ENCODE assay signal across 8 cellular contexts in genomic region chr16:11792404-11793260, GRCh38. TPM values are rescaled to one million over a fixed set of nuclear protein-coding genes. Genes with fewer than 3 reads are reported as not detected.
DNase-seq lines count a peak whose midpoint lies in the region; ATAC-seq and TF ChIP-seq lines count a peak whose summit lies in the region.

No MANE protein-coding gene starts in this region.

- H3K9me3 ChIP-seq in CD4-positive, alpha-beta T cell (ENCODE audit: control insufficient read depth, low read length): no peaks in the 10 kb centered on the region

- no peaks in the 10 kb centered on the region for H3K27me3 Mint-ChIP-seq in CD4-positive, alpha-beta T cell
- H3K27me3 Mint-ChIP-seq in activated T-helper 1 cell treated with anti-CD3 and anti-CD28 coated beads, Interleukin-12 subunit alpha, Interleukin-12 subunit beta, Interleukin-2, Interleukin-4 antibody, amounts not matched to agents 30 ng/mL and 10 ng/mL and 1 ng/mL, durations not matched to agents 14 hours and 24 hours and 36 hours (ENCODE audit: insufficient read depth): no peaks in the 10 kb centered on the region
- H3K27me3 Mint-ChIP-seq in mesothelial cell of epicardium (ENCODE audit: low read depth): no peaks in the 10 kb centered on the region
- no peaks in the 10 kb centered on the region for H3K27me3 Mint-ChIP-seq in Calu3 (ENCODE audit: unreplicated experiment)

- BruUV-seq in Calu3 (replicated peaks; lab: Mats Ljungman, UMichigan): no TSS peak

- ATAC-seq in CD4-positive, alpha-beta T cell (ENCODE audit: poor library complexity): peak; percentile 31
- no peak for ATAC-seq in GM19455 (IDR thresholded peaks at IDR 0.05; ENCODE audit: unreplicated experiment)

- peaks cover 75% of the 10 kb centered on the region for H3K4me1 Mint-ChIP-seq in CD4-positive, alpha-beta T cell (ENCODE audit: low read depth)
- peaks cover 63% of the 10 kb centered on the region for H3K4me1 Mint-ChIP-seq in activated T-helper 1 cell treated with anti-CD3 and anti-CD28 coated beads, Interleukin-12 subunit alpha, Interleukin-12 subunit beta, Interleukin-2, Interleukin-4 antibody, amounts not matched to agents 30 ng/mL and 10 ng/mL and 1 ng/mL, durations not matched to agents 14 hours and 24 hours and 36 hours (ENCODE audit: low read depth)
- peaks cover 43% of the 10 kb centered on the region for H3K4me1 Mint-ChIP-seq in mesothelial cell of epicardium
- H3K4me1 Mint-ChIP-seq in Calu3 (ENCODE audit: low read depth, unreplicated experiment): peaks cover 60% of the 10 kb centered on the region

- CTCF ChIA-PET in CD4-positive, alpha-beta T cell (lab: Charles Lee): interaction anchor here (1.0 kb wide), 1 partner anchor 78 kb away, joined by 4 read pairs; no protein-coding TSS in a partner anchor
- CTCF ChIA-PET in Calu3 (lab: Charles Lee): interaction anchor here (0.6 to 1.2 kb wide), 2 partner anchors 10 to 109 kb away, joined by 3 read pairs; no protein-coding TSS in a partner anchor

- POLR2A ChIA-PET in CD4-positive, alpha-beta T cell (lab: Charles Lee): interaction anchor here (1.0 to 1.4 kb wide), 2 partner anchors 10 to 50 kb away, joined by 3 to 15 read pairs; partner anchors contain the start of gene TXNDC11

- peak overlapping the region; percentile 91 for H3K27ac Mint-ChIP-seq in CD4-positive, alpha-beta T cell
- H3K27ac Mint-ChIP-seq in activated T-helper 1 cell treated with anti-CD3 and anti-CD28 coated beads, Interleukin-12 subunit alpha, Interleukin-12 subunit beta, Interleukin-2, Interleukin-4 antibody, amounts not matched to agents 30 ng/mL and 10 ng/mL and 1 ng/mL, durations not matched to agents 14 hours and 24 hours and 36 hours: peak overlapping the region; percentile 84
- H3K27ac Mint-ChIP-seq in mesothelial cell of epicardium: peak overlapping the region; percentile 90
- no peak overlapping the region for H3K27ac Mint-ChIP-seq in Calu3 (ENCODE audit: unreplicated experiment)

- no peaks in the 10 kb centered on the region for H3K27me3 ChIP-seq in CD4-positive, alpha-beta T cell (ENCODE audit: control insufficient read depth, insufficient read depth, low read length)

- peak overlapping the region; percentile 81 for H3K4me3 Mint-ChIP-seq in CD4-positive, alpha-beta T cell
- H3K4me3 Mint-ChIP-seq in activated T-helper 1 cell treated with anti-CD3 and anti-CD28 coated beads, Interleukin-12 subunit alpha, Interleukin-12 subunit beta, Interleukin-2, Interleukin-4 antibody, amounts not matched to agents 30 ng/mL and 10 ng/mL and 1 ng/mL, durations not matched to agents 14 hours and 24 hours and 36 hours: peak overlapping the region; percentile 70
- H3K4me3 Mint-ChIP-seq in mesothelial cell of epicardium: no peak overlapping the region
- no peak overlapping the region for H3K4me3 Mint-ChIP-seq in Calu3 (ENCODE audit: low read depth, unreplicated experiment)

- peak overlapping the region; percentile 54 for H3K27ac ChIP-seq in CD4-positive, alpha-beta T cell (ENCODE audit: low read depth, low read length)

- intact Hi-C loops in CD4-positive, alpha-beta T cell (cut with DNase I, micrococcal nuclease): no loop called here
- intact Hi-C loops in activated T-helper 1 cell treated with anti-CD3 and anti-CD28 coated beads, Interleukin-12 subunit alpha, Interleukin-12 subunit beta, Interleukin-2, Interleukin-4 antibody, amounts not matched to agents 30 ng/mL and 10 ng/mL and 1 ng/mL, durations not matched to agents 14 hours and 24 hours and 36 hours (cut with micrococcal nuclease): loop anchor here (1.0 kb wide), 1 partner anchor 9 kb away; no protein-coding TSS in a partner anchor
- intact Hi-C loops in Calu3 (cut with micrococcal nuclease; ENCODE audit: unreplicated experiment): loop anchor here (5.0 kb wide), 1 partner anchor 35 kb away; no protein-coding TSS in a partner anchor

- DNase-seq in CD4-positive, alpha-beta T cell: peak in 2 of 10 experiments; percentile 30 to 58
- DNase-seq in NCI-H1436 (lab: John Stamatoyannopoulos, UW) (peak; percentile 95), mesothelial cell of epicardium (ENCODE audit: low spot score in 2 of 2, unreplicated experiment in 2 of 2) (no peak), Calu3 (no peak), 8988T (no peak), UCSD-AML1 (lab: John Stamatoyannopoulos, UW; ENCODE audit: unreplicated experiment) (no peak)
- no peak for DNase-seq in activated T-helper 1 cell treated with anti-CD3 and anti-CD28 coated beads, Interleukin-12 subunit alpha, Interleukin-12 subunit beta, Interleukin-2, Interleukin-4 antibody, amounts not matched to agents 30 ng/mL and 10 ng/mL and 1 ng/mL, durations not matched to agents 14 hours and 24 hours and 36 hours (ENCODE audit: low spot score)

- H3K36me3 Mint-ChIP-seq in CD4-positive, alpha-beta T cell (ENCODE audit: low read depth): peaks cover 52% of the 10 kb centered on the region
- H3K36me3 Mint-ChIP-seq in activated T-helper 1 cell treated with anti-CD3 and anti-CD28 coated beads, Interleukin-12 subunit alpha, Interleukin-12 subunit beta, Interleukin-2, Interleukin-4 antibody, amounts not matched to agents 30 ng/mL and 10 ng/mL and 1 ng/mL, durations not matched to agents 14 hours and 24 hours and 36 hours (ENCODE audit: low read depth): peaks cover 32% of the 10 kb centered on the region
- H3K36me3 Mint-ChIP-seq in mesothelial cell of epicardium: peaks cover 8% of the 10 kb centered on the region
- peaks cover 67% of the 10 kb centered on the region for H3K36me3 Mint-ChIP-seq in Calu3 (ENCODE audit: insufficient read depth, unreplicated experiment)

- no peak for TF ChIP-seq CTCF in CD4-positive, alpha-beta T cell (IDR thresholded peaks at IDR 0.05)
- TF ChIP-seq CTCF in mesothelial cell of epicardium (IDR thresholded peaks at IDR 0.05; ENCODE audit: unreplicated experiment): no peak
- TF ChIP-seq CTCF in Calu3 (IDR thresholded peaks at IDR 0.05; ENCODE audit: unreplicated experiment): no peak

- no peaks in the 10 kb centered on the region for H3K9me3 Mint-ChIP-seq in CD4-positive, alpha-beta T cell
- H3K9me3 Mint-ChIP-seq in activated T-helper 1 cell treated with anti-CD3 and anti-CD28 coated beads, Interleukin-12 subunit alpha, Interleukin-12 subunit beta, Interleukin-2, Interleukin-4 antibody, amounts not matched to agents 30 ng/mL and 10 ng/mL and 1 ng/mL, durations not matched to agents 14 hours and 24 hours and 36 hours: no peaks in the 10 kb centered on the region
- H3K9me3 Mint-ChIP-seq in mesothelial cell of epicardium (no peaks in the 10 kb centered on the region), Calu3 (ENCODE audit: low read depth, unreplicated experiment) (no peaks in the 10 kb centered on the region)

RNA-seq across cellular contexts. Expression of gene ZC3H7A, which starts 4.4 kb away (rescaled TPM):
- total RNA-seq in CD4-positive, alpha-beta T cell: 100 to 1,000 TPM; 131 to 143 TPM
- total RNA-seq in activated T-helper 1 cell treated with anti-CD3 and anti-CD28 coated beads, Interleukin-12 subunit alpha, Interleukin-12 subunit beta, Interleukin-2, Interleukin-4 antibody, amounts not matched to agents 30 ng/mL and 10 ng/mL and 1 ng/mL, durations not matched to agents 14 hours and 24 hours and 36 hours: 71.0 and 78.9 TPM in 2 replicates
- total RNA-seq in mesothelial cell of epicardium (57.6 to 70.7 TPM (median 66.7 TPM) in 3 replicates), Calu3 (2022) (68.7 and 70.9 TPM in 2 replicates)

RNA-seq across cellular contexts. Expression of gene TXNDC11, which starts 50.0 kb away (rescaled TPM):
- total RNA-seq in CD4-positive, alpha-beta T cell: 100 to 1,000 TPM; 111 to 112 TPM
- 52.7 and 55.9 TPM in 2 replicates for total RNA-seq in activated T-helper 1 cell treated with anti-CD3 and anti-CD28 coated beads, Interleukin-12 subunit alpha, Interleukin-12 subunit beta, Interleukin-2, Interleukin-4 antibody, amounts not matched to agents 30 ng/mL and 10 ng/mL and 1 ng/mL, durations not matched to agents 14 hours and 24 hours and 36 hours
- total RNA-seq in mesothelial cell of epicardium (27.5 to 30.5 TPM (median 27.8 TPM) in 3 replicates), Calu3 (2022) (51.3 and 52.1 TPM in 2 replicates)

RNA-seq across cellular contexts. Expression of gene RSL1D1, which starts 58.7 kb away (rescaled TPM):
- 100 to 1,000 TPM; 224 to 237 TPM for total RNA-seq in CD4-positive, alpha-beta T cell
- 345 and 369 TPM in 2 replicates for total RNA-seq in activated T-helper 1 cell treated with anti-CD3 and anti-CD28 coated beads, Interleukin-12 subunit alpha, Interleukin-12 subunit beta, Interleukin-2, Interleukin-4 antibody, amounts not matched to agents 30 ng/mL and 10 ng/mL and 1 ng/mL, durations not matched to agents 14 hours and 24 hours and 36 hours
- 176 to 177 TPM (median 177 TPM) in 3 replicates for total RNA-seq in mesothelial cell of epicardium
- 239 and 247 TPM in 2 replicates for total RNA-seq in Calu3 (2022)

Comparison
In these comparisons a context has a peak if more than half of its experiments do, and no peak if none do; other contexts are left out.
1. H3K4me3 Mint-ChIP-seq: peak in CD4-positive, alpha-beta T cell (single experiment) and activated T-helper 1 cell treated with anti-CD3 and anti-CD28 coated beads, Interleukin-12 subunit alpha, Interleukin-12 subunit beta, Interleukin-2, Interleukin-4 antibody, amounts not matched to agents 30 ng/mL and 10 ng/mL and 1 ng/mL, durations not matched to agents 14 hours and 24 hours and 36 hours (single experiment); none in mesothelial cell of epicardium (single experiment) and Calu3 (single experiment).
2. intact Hi-C loops: an anchor here in activated T-helper 1 cell treated with anti-CD3 and anti-CD28 coated beads, Interleukin-12 subunit alpha, Interleukin-12 subunit beta, Interleukin-2, Interleukin-4 antibody, amounts not matched to agents 30 ng/mL and 10 ng/mL and 1 ng/mL, durations not matched to agents 14 hours and 24 hours and 36 hours (1.0 kb wide) and Calu3 (5.0 kb wide); none called in CD4-positive, alpha-beta T cell.